17 cellular contexts compared by ENCODE assay signal in the genomic region with DNA sequence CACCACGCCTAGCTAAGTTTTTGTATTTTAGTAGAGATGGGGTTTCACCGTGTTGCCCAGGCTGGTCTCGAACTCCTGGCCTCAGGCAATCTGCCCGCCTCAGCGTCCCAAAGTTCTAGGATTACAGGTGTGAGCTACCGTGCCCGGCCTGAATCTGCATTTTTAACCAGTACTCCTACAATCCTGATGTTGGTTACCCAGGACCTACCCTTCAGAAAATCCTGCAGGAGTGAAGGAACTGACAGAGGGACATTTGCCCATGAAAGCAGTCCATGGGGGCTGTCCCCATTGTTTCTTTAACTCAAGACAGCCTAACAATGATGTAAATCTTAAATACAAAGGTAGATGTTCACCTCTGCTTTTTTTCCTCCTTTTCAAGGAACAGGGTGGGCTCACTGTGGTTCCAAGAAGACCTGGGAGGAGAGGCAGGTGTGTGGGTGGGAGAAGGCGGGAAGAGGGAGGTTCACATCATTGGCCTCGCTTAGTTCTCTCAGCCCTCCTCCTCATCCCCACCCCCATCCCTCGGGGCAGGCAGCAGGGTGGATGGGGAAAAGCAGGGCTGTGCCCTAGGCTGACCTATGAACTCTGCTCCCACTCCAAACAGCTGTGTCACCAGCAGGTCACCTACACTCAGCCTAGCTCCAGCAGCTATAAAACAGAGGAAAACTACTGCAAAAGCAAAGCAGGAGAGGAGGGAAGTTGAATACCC.
"Had no signal": no experiment of that assay in that cellular context is flagged by ENCODE, and none has a peak within 500 bp of the region (broad histone marks: within the 10 kb centered on the region; RNA-seq: fewer than 3 reads in every experiment).

No MANE protein-coding gene starts in this region.

- H3K36me3 ChIP-seq: cardiac muscle cell, colonic mucosa, lower lobe of right lung, thoracic aorta, uterus had no signal

- H3K4me1 ChIP-seq: colonic mucosa had no signal

- ATAC-seq: activated T-helper 17 cell treated with anti-CD3 and anti-CD28 coated beads, Interleukin-2, amount 50 U/mL, for 72 hours; heart right ventricle; lower lobe of right lung; naive thymus-derived CD8-positive, alpha-beta T cell had no signal

- H3K4me3 ChIP-seq: cardiac muscle cell, colonic mucosa, heart right ventricle, lower lobe of right lung, stomach, thoracic aorta, uterus had no signal

- H3K27me3 Mint-ChIP-seq: activated CD4-positive, alpha-beta T cell treated with anti-CD3 and anti-CD28 coated beads, Interleukin-2, amount 10 ng/mL, durations not matched to agents 7 days and 5 days; activated naive CD4-positive, alpha-beta T cell treated with anti-CD3 and anti-CD28 coated beads, Interleukin-2, amount 10 ng/mL, durations not matched to agents 7 days and 5 days; activated T-helper 17 cell treated with anti-CD3 and anti-CD28 coated beads, Interleukin-2, amount 50 U/mL, for 72 hours; naive thymus-derived CD8-positive, alpha-beta T cell had no signal

- H3K27ac Mint-ChIP-seq: activated B cell treated with CpG ODN at 0.5 μM for 24 hours; activated CD4-positive, alpha-beta T cell treated with anti-CD3 and anti-CD28 coated beads, Interleukin-2, amount 10 ng/mL, durations not matched to agents 7 days and 5 days; activated naive CD4-positive, alpha-beta T cell treated with anti-CD3 and anti-CD28 coated beads, Interleukin-2, amount 10 ng/mL, durations not matched to agents 7 days and 5 days; activated T-helper 17 cell treated with anti-CD3 and anti-CD28 coated beads, Interleukin-2, amount 50 U/mL, for 72 hours had no signal

- H3K9me3 Mint-ChIP-seq: activated B cell treated with CpG ODN at 0.5 μM for 24 hours; activated CD4-positive, alpha-beta T cell treated with anti-CD3 and anti-CD28 coated beads, Interleukin-2, amount 10 ng/mL, durations not matched to agents 7 days and 5 days; activated naive CD4-positive, alpha-beta T cell treated with anti-CD3 and anti-CD28 coated beads, Interleukin-2, amount 10 ng/mL, durations not matched to agents 7 days and 5 days; activated T-helper 17 cell treated with anti-CD3 and anti-CD28 coated beads, Interleukin-2, amount 50 U/mL, for 72 hours; naive thymus-derived CD8-positive, alpha-beta T cell had no signal

- H3K27me3 ChIP-seq: cardiac muscle cell, colonic mucosa, heart right ventricle, stomach, uterus had no signal

- H3K27ac ChIP-seq: cardiac muscle cell, colonic mucosa, heart right ventricle, lower lobe of right lung, stomach, thoracic aorta, uterus had no signal

- H3K4me3 Mint-ChIP-seq: activated B cell treated with CpG ODN at 0.5 μM for 24 hours; activated CD4-positive, alpha-beta T cell treated with anti-CD3 and anti-CD28 coated beads, Interleukin-2, amount 10 ng/mL, durations not matched to agents 7 days and 5 days; activated naive CD4-positive, alpha-beta T cell treated with anti-CD3 and anti-CD28 coated beads, Interleukin-2, amount 10 ng/mL, durations not matched to agents 7 days and 5 days; activated T-helper 17 cell treated with anti-CD3 and anti-CD28 coated beads, Interleukin-2, amount 50 U/mL, for 72 hours; naive thymus-derived CD8-positive, alpha-beta T cell had no signal

- DNase-seq: activated B cell treated with CpG ODN at 0.5 μM for 24 hours; activated CD4-positive, alpha-beta T cell treated with anti-CD3 and anti-CD28 coated beads, Interleukin-2, amount 10 ng/mL, durations not matched to agents 7 days and 5 days; activated CD8-positive, alpha-beta memory T cell treated with anti-CD3 and anti-CD28 coated beads for 24 hours; activated naive CD4-positive, alpha-beta T cell treated with anti-CD3 and anti-CD28 coated beads, Interleukin-2, amount 10 ng/mL, durations not matched to agents 7 days and 5 days; colonic mucosa; effector CD4-positive, alpha-beta T cell; foreskin melanocyte; heart right ventricle; lower lobe of right lung; naive thymus-derived CD8-positive, alpha-beta T cell; stimulated activated CD4-positive, alpha-beta T cell treated with anti-CD3 and anti-CD28 coated beads, Interleukin-15, amount 100 ng/mL, for 24 hours; stimulated activated CD4-positive, alpha-beta T cell treated with anti-CD3 and anti-CD28 coated beads, Interleukin-4, amount 100 ng/mL, for 24 hours; stomach; uterus had no signal

- H3K36me3 Mint-ChIP-seq: naive thymus-derived CD8-positive, alpha-beta T cell had no signal
